1 cellular context compared by ENCODE assay signal in genomic region chr15:60005352-60006202, GRCh38.
TF ChIP-seq lines count a peak whose summit lies in the region.

No MANE protein-coding gene starts in this region.

TF ChIP-seq in A549, 52 proteins besides CTCF, POLR2A, EP300 and RAD21 (continued from another document):
- no peak for TF ChIP-seq CBX2 (IDR thresholded peaks at IDR 0.05; ENCODE audit: borderline replicate concordance, low read depth)
